In the genomic region with DNA sequence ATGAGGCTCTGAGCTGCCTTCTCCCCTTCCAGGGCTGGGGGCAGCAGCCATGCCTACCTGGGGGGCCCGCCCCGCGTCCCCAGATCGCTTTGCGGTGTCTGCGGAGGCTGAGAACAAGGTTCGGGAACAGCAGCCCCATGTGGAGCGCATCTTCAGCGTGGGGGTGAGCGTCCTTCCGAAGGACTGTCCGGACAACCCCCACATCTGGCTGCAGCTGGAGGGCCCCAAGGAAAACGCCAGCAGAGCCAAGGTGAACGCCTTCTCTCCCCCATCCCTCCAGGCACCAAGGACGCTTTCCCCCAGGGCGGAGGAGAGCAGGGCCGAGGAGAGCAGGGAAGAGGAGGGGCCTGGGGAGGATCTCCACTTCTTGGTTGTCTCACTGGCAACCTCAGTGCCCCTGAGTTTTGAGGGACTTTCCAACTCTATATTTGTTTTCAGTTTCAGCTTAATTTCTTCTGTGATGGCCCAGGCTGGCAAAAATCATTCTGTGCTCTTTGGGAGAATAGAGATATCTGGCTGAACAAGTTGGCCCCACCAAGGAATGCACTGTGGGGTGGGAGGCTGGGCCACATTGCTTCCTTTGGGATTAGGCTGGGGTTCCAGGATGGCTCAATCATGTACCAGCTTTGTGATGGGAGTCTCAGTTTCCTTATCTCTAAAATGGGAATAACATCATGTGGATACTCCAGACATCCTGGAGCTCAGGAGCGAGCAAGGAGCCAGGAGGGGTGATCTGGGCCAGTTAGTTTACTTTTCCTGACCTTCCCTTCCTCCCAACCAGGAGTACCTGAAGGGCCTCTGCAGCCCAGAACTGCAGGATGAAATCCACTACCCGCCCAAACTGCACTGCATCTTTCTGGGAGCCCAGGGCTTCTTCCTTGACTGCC, we compare ENCODE assay signal across 8 cellular contexts. TPM values are rescaled to one million over a fixed set of nuclear protein-coding genes. Genes with fewer than 3 reads are reported as not detected.
DNase-seq lines count a peak whose midpoint lies in the region; ATAC-seq and TF ChIP-seq lines count a peak whose summit lies in the region.

No MANE protein-coding gene starts in this region.

- CTCF ChIA-PET in activated CD4-positive, alpha-beta T cell treated with anti-CD3 and anti-CD28 coated beads, Interleukin-2, amount 10 ng/mL, durations not matched to agents 7 days and 5 days (lab: Charles Lee) = interaction anchor here (0.6 to 6.5 kb wide), 56 partner anchors 8 to 390 kb away, joined by 3 to 108 read pairs (median 4); partner anchors contain the start of genes ADCY4, CHMP4A, CIDEB and DCAF11
- CTCF ChIA-PET in naive thymus-derived CD4-positive, alpha-beta T cell (lab: Charles Lee) = interaction anchor here (0.6 to 10.1 kb wide), 23 partner anchors 8 to 322 kb away, joined by 3 to 317 read pairs (median 5); partner anchors contain the start of genes ADCY4, CIDEB, DHRS1 and LTB4R

- intact Hi-C loops in naive thymus-derived CD4-positive, alpha-beta T cell (cut with micrococcal nuclease) = loop anchor here (1.0 to 10.0 kb wide), 17 partner anchors 11 to 1128 kb away; partner anchors contain the start of genes SDR39U1 (in 2 of the 2), TINF2 (in 2 of the 2), DCAF11 (in 1 of the 2) and DHRS1 (in 1 of the 2)
- intact Hi-C loops in thyroid gland (cut with DNase I) = loop anchor here (2.0 to 10.0 kb wide), 3 partner anchors 64 to 196 kb away; partner anchors contain the start of genes GMPR2 and NEDD8

- H3K9ac ChIP-seq in endocrine pancreas (ENCODE audit: control insufficient read depth, insufficient read depth, low read length) = peak overlapping the region; percentile 74

- ATAC-seq in GM18498 (IDR thresholded peaks at IDR 0.05; ENCODE audit: unreplicated experiment) = peak; percentile 38
- peak; percentile 31 for ATAC-seq in HG03280 (IDR thresholded peaks at IDR 0.05; ENCODE audit: unreplicated experiment)
- peak; percentile 45 for ATAC-seq in naive thymus-derived CD4-positive, alpha-beta T cell
- ATAC-seq in left lobe of liver = no peak

- H3K4me1 Mint-ChIP-seq in activated CD4-positive, alpha-beta T cell treated with anti-CD3 and anti-CD28 coated beads, Interleukin-2, amount 10 ng/mL, durations not matched to agents 7 days and 5 days = peaks cover 56% of the 10 kb centered on the region
- H3K4me1 Mint-ChIP-seq in naive thymus-derived CD4-positive, alpha-beta T cell = peaks cover 22 to 62% (median 56%) of the 10 kb centered on the region in 7 donors

- no peak for TF ChIP-seq CTCF in thyroid gland (IDR thresholded peaks at IDR 0.05)

- peaks cover 33% of the 10 kb centered on the region for H3K36me3 Mint-ChIP-seq in activated CD4-positive, alpha-beta T cell treated with anti-CD3 and anti-CD28 coated beads, Interleukin-2, amount 10 ng/mL, durations not matched to agents 7 days and 5 days (ENCODE audit: low read depth)
- H3K36me3 Mint-ChIP-seq in naive thymus-derived CD4-positive, alpha-beta T cell = peaks cover 4 to 35% (median 12%) of the 10 kb centered on the region in 5 donors

- no peak for TF ChIP-seq POLR2A in thyroid gland (IDR thresholded peaks at IDR 0.05)

- H3K4me3 ChIP-seq in endocrine pancreas (ENCODE audit: control insufficient read depth, insufficient read depth, low read length) = no peak overlapping the region
- peak overlapping the region; percentile 96 for H3K4me3 ChIP-seq in naive thymus-derived CD4-positive, alpha-beta T cell (ENCODE audit: low read length)
- peak overlapping the region; percentile 62 to 86 (median 77) for H3K4me3 ChIP-seq in thyroid gland (replicated peaks in 1 of 3)

- peak; percentile 71 for DNase-seq in activated CD4-positive, alpha-beta T cell treated with anti-CD3 and anti-CD28 coated beads, Interleukin-2, amount 10 ng/mL, durations not matched to agents 7 days and 5 days
- peak in 7 of 9 donors; percentile 36 to 69 (median 51) for DNase-seq in naive thymus-derived CD4-positive, alpha-beta T cell
- peak; percentile 32 for DNase-seq in thyroid gland
- no peak for DNase-seq in NCI-H446 (lab: John Stamatoyannopoulos, UW)
- DNase-seq in left lobe of liver (ENCODE audit: low spot score) = no peak

- H3K27me3 ChIP-seq in endocrine pancreas (ENCODE audit: control insufficient read depth, insufficient read depth, low read length) (no peaks in the 10 kb centered on the region), thyroid gland (no peaks in the 10 kb centered on the region)
- H3K27me3 ChIP-seq in naive thymus-derived CD4-positive, alpha-beta T cell (ENCODE audit: control insufficient read depth in 2 of 2, insufficient read depth in 2 of 2, low read length in 2 of 2) = no peaks in the 10 kb centered on the region

- H3K9me3 ChIP-seq in endocrine pancreas (ENCODE audit: control insufficient read depth, low read length) = no peaks in the 10 kb centered on the region
- H3K9me3 ChIP-seq in naive thymus-derived CD4-positive, alpha-beta T cell (ENCODE audit: control insufficient read depth in 2 of 3, low read length in 3 of 3) = no peaks in the 10 kb centered on the region
- no peaks in the 10 kb centered on the region for H3K9me3 ChIP-seq in thyroid gland

- POLR2A ChIA-PET in activated CD4-positive, alpha-beta T cell treated with anti-CD3 and anti-CD28 coated beads, Interleukin-2, amount 10 ng/mL, durations not matched to agents 7 days and 5 days (lab: Charles Lee) = interaction anchor here (0.6 to 2.5 kb wide), 8 partner anchors 11 to 283 kb away, joined by 3 to 18 read pairs (median 4); partner anchors contain the start of gene SDR39U1
- POLR2A ChIA-PET in naive thymus-derived CD4-positive, alpha-beta T cell (lab: Charles Lee) = interaction anchor here (0.6 to 15.7 kb wide), 28 partner anchors 8 to 928 kb away, joined by 3 to 293 read pairs (median 6); partner anchors contain the start of genes ADCY4, CARMIL3, CHMP4A and CIDEB

- no peaks in the 10 kb centered on the region for H3K4me1 ChIP-seq in endocrine pancreas (ENCODE audit: control insufficient read depth, insufficient read depth, low read length)
- peaks cover 22 to 39% of the 10 kb centered on the region in 2 donors for H3K4me1 ChIP-seq in naive thymus-derived CD4-positive, alpha-beta T cell (ENCODE audit: control insufficient read depth in 2 of 2, insufficient read depth in 2 of 2, low read length in 2 of 2)
- H3K4me1 ChIP-seq in thyroid gland = peaks cover 23 to 40% of the 10 kb centered on the region in 2 donors

- 16 to 17% methylated on average over 14 to 18 of the region's 19 CpGs for WGBS in thyroid gland, 2 donors

- H3K36me3 ChIP-seq in endocrine pancreas (ENCODE audit: control insufficient read depth, insufficient read depth, low read length) = no peaks in the 10 kb centered on the region
- peaks cover 0 to 40% (median 5%) of the 10 kb centered on the region in 3 experiments for H3K36me3 ChIP-seq in naive thymus-derived CD4-positive, alpha-beta T cell (ENCODE audit: control insufficient read depth in 2 of 3, insufficient read depth in 3 of 3, low read length in 3 of 3)
- H3K36me3 ChIP-seq in thyroid gland = peaks cover 21% of the 10 kb centered on the region in 2 donors

- peak overlapping the region; percentile 98 for H3K27ac Mint-ChIP-seq in activated CD4-positive, alpha-beta T cell treated with anti-CD3 and anti-CD28 coated beads, Interleukin-2, amount 10 ng/mL, durations not matched to agents 7 days and 5 days
- H3K27ac Mint-ChIP-seq in naive thymus-derived CD4-positive, alpha-beta T cell = peak overlapping the region; percentile 91 to 98 (median 97)

- peak overlapping the region; percentile 99 for H3K27ac ChIP-seq in naive thymus-derived CD4-positive, alpha-beta T cell (ENCODE audit: low read depth, low read length)
- peak overlapping the region; percentile 81 to 95 (median 91) for H3K27ac ChIP-seq in thyroid gland

- H3K27me3 Mint-ChIP-seq in activated CD4-positive, alpha-beta T cell treated with anti-CD3 and anti-CD28 coated beads, Interleukin-2, amount 10 ng/mL, durations not matched to agents 7 days and 5 days = no peaks in the 10 kb centered on the region
- H3K27me3 Mint-ChIP-seq in naive thymus-derived CD4-positive, alpha-beta T cell = no peaks in the 10 kb centered on the region

- H3K9me3 Mint-ChIP-seq in activated CD4-positive, alpha-beta T cell treated with anti-CD3 and anti-CD28 coated beads, Interleukin-2, amount 10 ng/mL, durations not matched to agents 7 days and 5 days = no peaks in the 10 kb centered on the region
- H3K9me3 Mint-ChIP-seq in naive thymus-derived CD4-positive, alpha-beta T cell = peaks cover 0 to 2% (median 0%) of the 10 kb centered on the region in 11 donors

- H3K4me3 Mint-ChIP-seq in activated CD4-positive, alpha-beta T cell treated with anti-CD3 and anti-CD28 coated beads, Interleukin-2, amount 10 ng/mL, durations not matched to agents 7 days and 5 days = peak overlapping the region; percentile 90
- peak overlapping the region; percentile 82 to 96 (median 91) for H3K4me3 Mint-ChIP-seq in naive thymus-derived CD4-positive, alpha-beta T cell

RNA-seq across cellular contexts. Expression of gene KHNYN, which starts 1.2 kb away (rescaled TPM):
- 10 to 100 TPM; 59.7 to 71.5 TPM for total RNA-seq in activated CD4-positive, alpha-beta T cell treated with anti-CD3 and anti-CD28 coated beads, Interleukin-2, amount 10 ng/mL, durations not matched to agents 7 days and 5 days
- 100 to 1,000 TPM in 4 of 5 experiments, 10 to 100 TPM in 1; 96.9 to 139 (median 129) TPM for total RNA-seq in naive thymus-derived CD4-positive, alpha-beta T cell
- 10 to 100 TPM; 12.7 to 18.9 TPM for polyA plus RNA-seq in naive thymus-derived CD4-positive, alpha-beta T cell
- total RNA-seq in thyroid gland (10 to 100 TPM; 46.9 to 75.0 (median 48.3) TPM), left lobe of liver (29.3 TPM)

RNA-seq across cellular contexts. Expression of gene CBLN3, which starts 1.5 kb away (rescaled TPM):
- 1 to 10 TPM; 5.2 to 5.3 TPM for total RNA-seq in activated CD4-positive, alpha-beta T cell treated with anti-CD3 and anti-CD28 coated beads, Interleukin-2, amount 10 ng/mL, durations not matched to agents 7 days and 5 days
- total RNA-seq in naive thymus-derived CD4-positive, alpha-beta T cell = 10 to 100 TPM in 1 of 5 experiments, 1 to 10 TPM in 4; 2.0 to 13.9 (median 2.9) TPM
- under 1 TPM in 1 of 2 donors, not detected in 1; 0.24 TPM for polyA plus RNA-seq in naive thymus-derived CD4-positive, alpha-beta T cell
- total RNA-seq in thyroid gland (1 to 10 TPM; 1.7 to 3.4 (median 2.3) TPM), left lobe of liver (1.4 TPM)

RNA-seq across cellular contexts. Expression of gene SDR39U1, which starts 11.7 kb away (rescaled TPM):
- 10 to 100 TPM; 52.8 to 54.9 TPM for total RNA-seq in activated CD4-positive, alpha-beta T cell treated with anti-CD3 and anti-CD28 coated beads, Interleukin-2, amount 10 ng/mL, durations not matched to agents 7 days and 5 days
- 100 to 1,000 TPM in 2 of 5 experiments, 10 to 100 TPM in 3; 64.7 to 137 (median 96.2) TPM for total RNA-seq in naive thymus-derived CD4-positive, alpha-beta T cell
- 100 to 1,000 TPM in 1 of 2 donors, 10 to 100 TPM in 1; 91.8 to 104 TPM for polyA plus RNA-seq in naive thymus-derived CD4-positive, alpha-beta T cell
- 10 to 100 TPM; 35.1 to 75.6 (median 49.2) TPM for total RNA-seq in thyroid gland
- total RNA-seq in left lobe of liver = 32.4 TPM

RNA-seq across cellular contexts. Expression of gene NYNRIN, which starts 32.1 kb away (rescaled TPM):
- under 1 TPM; 0.23 to 0.35 TPM for total RNA-seq in activated CD4-positive, alpha-beta T cell treated with anti-CD3 and anti-CD28 coated beads, Interleukin-2, amount 10 ng/mL, durations not matched to agents 7 days and 5 days
- total RNA-seq in naive thymus-derived CD4-positive, alpha-beta T cell = 1 to 10 TPM in 1 of 5 experiments, under 1 TPM in 4; 0.08 to 1.3 (median 0.11) TPM
- polyA plus RNA-seq in naive thymus-derived CD4-positive, alpha-beta T cell = not detected
- total RNA-seq in thyroid gland = 10 to 100 TPM; 11.7 to 19.9 (median 12.3) TPM
- total RNA-seq in left lobe of liver = 2.3 TPM

Comparison
In these comparisons a context has a peak if more than half of its experiments do, and no peak if none do; other contexts are left out.
1. DNase-seq: peak in activated CD4-positive, alpha-beta T cell treated with anti-CD3 and anti-CD28 coated beads, Interleukin-2, amount 10 ng/mL, durations not matched to agents 7 days and 5 days (single experiment), naive thymus-derived CD4-positive, alpha-beta T cell (7 of 9) and thyroid gland (2 of 2); none in NCI-H446 (0 of 2) and left lobe of liver (single experiment).